ENCODE assay signal across 8 cellular contexts in genomic region chr5:154189819-154190651, GRCh38. TPM values are rescaled to one million over a fixed set of nuclear protein-coding genes. Genes with fewer than 3 reads are reported as not detected.
A peak's percentile ranks its signal among the peaks of the same experiment; 100 is the strongest.
DNase-seq lines count a peak whose midpoint lies in the region; ATAC-seq lines count a peak whose summit lies in the region.

No MANE protein-coding gene starts in this region.

- H3K4me3 ChIP-seq in BLaER1 treated with 17β-estradiol and CSF1 and Interleukin-3, amounts not matched to agents 10 nM and 100 nM, result peak overlapping the region; percentile 79 to 90 (median 87)
- peak overlapping the region; percentile 40 for H3K4me3 ChIP-seq in endocrine pancreas (ENCODE audit: control insufficient read depth, insufficient read depth, low read length)

- H3K9me3 ChIP-seq in BLaER1 treated with 17β-estradiol and CSF1 and Interleukin-3, amounts not matched to agents 10 nM and 100 nM (replicated peaks in 1 of 11), result no peaks in the 10 kb centered on the region
- H3K9me3 ChIP-seq in endocrine pancreas (ENCODE audit: control insufficient read depth, low read length), result no peaks in the 10 kb centered on the region

- peaks cover 10 to 16% (median 14%) of the 10 kb centered on the region in 11 experiments for H3K27me3 ChIP-seq in BLaER1 treated with 17β-estradiol and CSF1 and Interleukin-3, amounts not matched to agents 10 nM and 100 nM
- H3K27me3 ChIP-seq in endocrine pancreas (ENCODE audit: control insufficient read depth, insufficient read depth, low read length), result no peaks in the 10 kb centered on the region

- peak; percentile 81 for DNase-seq in NCI-H748 (lab: John Stamatoyannopoulos, UW; ENCODE audit: unreplicated experiment)
- DNase-seq in activated CD8-positive, alpha-beta memory T cell treated with anti-CD3 and anti-CD28 coated beads for 24 hours, result peak; percentile 92
- DNase-seq in mesenteric fat pad (ENCODE audit: low spot score), result peak; percentile 96
- DNase-seq in stimulated activated CD8-positive, alpha-beta memory T cell treated with anti-CD3 and anti-CD28 coated beads, Interleukin-15, amount 100 ng/mL, for 1 hour (ENCODE audit: low read depth), result peak; percentile 54

- peak overlapping the region; percentile 90 to 98 (median 94) for H3K27ac ChIP-seq in BLaER1 treated with 17β-estradiol and CSF1 and Interleukin-3, amounts not matched to agents 10 nM and 100 nM

- peaks cover 0 to 48% (median 13%) of the 10 kb centered on the region in 11 experiments; a peak in 11 of 22 replicates for H4K20me1 ChIP-seq in BLaER1 treated with 17β-estradiol and CSF1 and Interleukin-3, amounts not matched to agents 10 nM and 100 nM

- peak; percentile 79 for ATAC-seq in GM19023 (IDR thresholded peaks at IDR 0.05; ENCODE audit: unreplicated experiment)
- peak; percentile 72 for ATAC-seq in HG03159 (IDR thresholded peaks at IDR 0.05; ENCODE audit: unreplicated experiment)

- H3K9ac ChIP-seq in BLaER1 treated with 17β-estradiol and CSF1 and Interleukin-3, amounts not matched to agents 10 nM and 100 nM, result peak overlapping the region; percentile 89 to 99 (median 94)
- H3K9ac ChIP-seq in endocrine pancreas (ENCODE audit: control insufficient read depth, insufficient read depth, low read length), result peak overlapping the region; percentile 1

- H3K36me3 ChIP-seq in BLaER1 treated with 17β-estradiol and CSF1 and Interleukin-3, amounts not matched to agents 10 nM and 100 nM, result peaks cover 0 to 13% (median 0%) of the 10 kb centered on the region in 11 experiments; a peak in 4 of 22 replicates
- H3K36me3 ChIP-seq in endocrine pancreas (ENCODE audit: control insufficient read depth, insufficient read depth, low read length), result no peaks in the 10 kb centered on the region

- H3K4me2 ChIP-seq in BLaER1 treated with 17β-estradiol and CSF1 and Interleukin-3, amounts not matched to agents 10 nM and 100 nM, result peak overlapping the region; percentile 71 to 97 (median 87)

- H3K4me1 ChIP-seq in BLaER1 treated with 17β-estradiol and CSF1 and Interleukin-3, amounts not matched to agents 10 nM and 100 nM, result peaks cover 16 to 28% (median 22%) of the 10 kb centered on the region in 10 experiments
- H3K4me1 ChIP-seq in endocrine pancreas (ENCODE audit: control insufficient read depth, insufficient read depth, low read length), result no peaks in the 10 kb centered on the region

RNA-seq across cellular contexts. Expression of gene GALNT10, which starts 0.5 kb away (rescaled TPM):
- total RNA-seq in mesenteric fat pad, result 33.1 TPM

Comparison
In these comparisons a context has a peak if more than half of its experiments do, and no peak if none do; other contexts are left out.
1. Peak in every context shown above with its lines: DNase-seq, ATAC-seq, H3K4me3 ChIP-seq and H3K27ac ChIP-seq.